1 cellular context compared by ENCODE assay signal in the genomic region with DNA sequence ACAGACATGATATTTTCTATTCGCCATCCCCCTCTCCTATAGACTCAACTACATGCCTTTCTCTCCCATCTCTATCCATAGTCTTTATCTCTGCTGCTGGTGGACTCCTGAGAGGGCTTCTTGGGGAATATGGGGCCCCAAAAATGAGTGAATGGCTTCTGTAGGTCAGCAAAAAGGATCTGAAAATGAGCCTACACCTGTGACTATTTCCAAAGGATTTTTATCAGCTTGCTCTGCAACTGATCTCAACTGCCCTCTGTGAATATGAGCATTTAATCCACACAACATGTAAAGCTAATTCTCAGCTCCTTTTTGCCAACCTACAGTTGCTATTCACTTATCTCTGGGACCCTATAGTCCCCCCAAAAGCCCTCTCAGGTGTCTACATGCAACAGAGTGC.
TF ChIP-seq lines count a peak whose summit lies in the region.

No MANE protein-coding gene starts in this region.

TF ChIP-seq in endothelial cell of umbilical vein, 7 proteins besides CTCF, POLR2A, EP300 and RAD21:
- TF ChIP-seq, protein P1, sequence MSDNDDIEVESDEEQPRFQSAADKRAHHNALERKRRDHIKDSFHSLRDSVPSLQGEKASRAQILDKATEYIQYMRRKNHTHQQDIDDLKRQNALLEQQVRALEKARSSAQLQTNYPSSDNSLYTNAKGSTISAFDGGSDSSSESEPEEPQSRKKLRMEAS (IDR thresholded peaks at IDR 0.05; ENCODE audit: insufficient read depth, insufficient read length) = no peak
- TF ChIP-seq POLR2AphosphoS5 (IDR thresholded peaks at IDR 0.05; ENCODE audit: insufficient read depth, low read depth, low read length) (no peak), EZH2 (IDR thresholded peaks at IDR 0.05; ENCODE audit: borderline replicate concordance, low read depth, low read length, severe bottlenecking) (no peak), FOS (IDR thresholded peaks at IDR 0.05; ENCODE audit: borderline replicate concordance, insufficient read depth, low read length) (no peak), GATA2 (IDR thresholded peaks at IDR 0.05; ENCODE audit: insufficient read depth, insufficient read length, low read depth, low read length) (no peak), JUN (IDR thresholded peaks at IDR 0.05; ENCODE audit: borderline replicate concordance, insufficient read depth, insufficient read length, low read depth) (no peak), MYC (IDR thresholded peaks at IDR 0.05; ENCODE audit: low read depth, low read length) (no peak)
TF ChIP-seq in endothelial cell of umbilical vein: peak in this region for 0.
